Comparison of ENCODE assay signal across 16 cellular contexts in the genomic region with DNA sequence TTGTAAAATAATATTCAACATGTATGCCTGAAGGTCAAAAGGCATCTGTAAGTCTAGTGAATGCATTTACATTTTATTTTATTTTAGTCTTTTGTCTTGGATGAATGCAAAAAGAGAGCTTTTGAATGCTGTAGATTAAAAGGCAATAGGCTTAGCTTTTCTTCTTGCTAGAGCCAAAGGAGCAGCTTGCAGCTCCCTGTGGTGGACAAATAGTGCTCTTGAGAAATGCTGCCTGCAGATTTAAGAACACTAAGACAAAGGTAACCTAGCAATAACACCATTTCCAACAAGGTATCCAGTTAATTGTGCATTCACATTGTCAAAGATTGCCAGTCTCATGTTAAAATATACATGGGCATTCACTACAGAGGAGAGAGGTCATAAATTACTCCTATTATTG.
DNase-seq lines count a peak whose midpoint lies in the region; ATAC-seq and TF ChIP-seq lines count a peak whose summit lies in the region.
"Had no signal": no experiment of that assay in that cellular context is flagged by ENCODE, and none has a peak within 500 bp of the region (broad histone marks: within the 10 kb centered on the region; RNA-seq: fewer than 3 reads in every experiment).

No MANE protein-coding gene starts in this region.

- H3K79me2 ChIP-seq in GM23338 (replicated peaks; ENCODE audit: insufficient read depth): no peaks in the 10 kb centered on the region

- H3K4me1 Mint-ChIP-seq in GM23338 (peaks cover 2% of the 10 kb centered on the region; the same call in 2 of the 3 replicates), nephron (peaks cover 26% of the 10 kb centered on the region)

- no peaks in the 10 kb centered on the region for H3K27me3 ChIP-seq in GM23338 (ENCODE audit: insufficient read depth)
- no peaks in the 10 kb centered on the region for H3K27me3 ChIP-seq in brain microvascular endothelial cell (replicated peaks)
- no peaks in the 10 kb centered on the region for H3K27me3 ChIP-seq in prostate gland (replicated peaks; ENCODE audit: insufficient read depth)
- H3K27me3 ChIP-seq: SJSA1 had no signal

- H3K4me3 Mint-ChIP-seq in GM23338 (no peak overlapping the region), nephron (no peak overlapping the region)

- DNase-seq in GM23338 (ENCODE audit: low spot score): peak; percentile 1
- peak; percentile 58 to 62 for DNase-seq in NCI-H187 (lab: John Stamatoyannopoulos, UW)
- DNase-seq in NCI-H345 (lab: John Stamatoyannopoulos, UW): peak; percentile 76
- DNase-seq in brain microvascular endothelial cell: no peak
- DNase-seq in inferior parietal cortex (ENCODE audit: extremely low spot score): no peak
- DNase-seq in prostate gland (ENCODE audit: low spot score): no peak
- DNase-seq: EL, GF-D8, IMR-90, NCI-H510A treated with DMSO at 0.1 percent for 48 hours, OCI-M1, T-helper 1 cell had no signal

- H3K36me3 ChIP-seq in GM23338 (ENCODE audit: insufficient read depth) (no peaks in the 10 kb centered on the region), brain microvascular endothelial cell (replicated peaks) (no peaks in the 10 kb centered on the region), prostate gland (no peaks in the 10 kb centered on the region)
- H3K36me3 ChIP-seq: SJSA1 had no signal

- no peak for TF ChIP-seq POLR2A in prostate gland (IDR thresholded peaks at IDR 0.05)

- H3K27me3 Mint-ChIP-seq in GM23338 (ENCODE audit: insufficient read depth, low read depth, poor library complexity) (no peaks in the 10 kb centered on the region), nephron (ENCODE audit: low read depth) (no peaks in the 10 kb centered on the region)

- H3K27ac Mint-ChIP-seq in GM23338 (no peak overlapping the region), nephron (peak overlapping the region in 2 of 3 experiments; percentile 2 to 28)

- in situ Hi-C loops in brain microvascular endothelial cell (cut with HindIII; ENCODE audit: low pct_ligation_motif_present, low sequenced_read_pairs): no loop called here

- H3K36me3 Mint-ChIP-seq in GM23338 (ENCODE audit: low read depth): peaks cover 14% of the 10 kb centered on the region; the same call in 2 of the 3 replicates
- no peaks in the 10 kb centered on the region for H3K36me3 Mint-ChIP-seq in nephron (ENCODE audit: low read depth)

- H3K9me3 Mint-ChIP-seq in GM23338: peaks cover 12% of the 10 kb centered on the region; the same call in 2 of the 3 replicates
- H3K9me3 Mint-ChIP-seq in nephron: peaks cover 3% of the 10 kb centered on the region

- no peak for ATAC-seq in GM23338

- H4K20me1 ChIP-seq in GM23338 (replicated peaks; ENCODE audit: insufficient read depth): no peaks in the 10 kb centered on the region

- no peaks in the 10 kb centered on the region for H3K9me3 ChIP-seq in prostate gland
- H3K9me3 ChIP-seq: SJSA1 had no signal

- no peaks in the 10 kb centered on the region for H3F3A ChIP-seq in GM23338 (replicated peaks; ENCODE audit: low read depth)

- no peak for TF ChIP-seq CTCF in GM23338 (conservative IDR thresholded peaks at IDR 0.05; ENCODE audit: low read depth in 2 of 2)
- TF ChIP-seq CTCF in nephron (IDR thresholded peaks at IDR 0.05; ENCODE audit: unreplicated experiment in 3 of 3): no peak
- no peak for TF ChIP-seq CTCF in brain microvascular endothelial cell (IDR thresholded peaks at IDR 0.05; ENCODE audit: low read depth, low read length, missing control alignments)
- no peak for TF ChIP-seq CTCF in prostate gland (IDR thresholded peaks at IDR 0.05)

- H3K4me2 ChIP-seq in GM23338: no peak overlapping the region
- H3K4me2 ChIP-seq: KMS-11 had no signal

- no peak overlapping the region for H3K27ac ChIP-seq in GM23338 (ENCODE audit: low read depth)
- H3K27ac ChIP-seq in brain microvascular endothelial cell: no peak overlapping the region
- no peak overlapping the region for H3K27ac ChIP-seq in prostate gland
- H3K27ac ChIP-seq: C4-2B, KMS-11, SJSA1 had no signal

- H3K4me3 ChIP-seq in GM23338 (no peak overlapping the region), brain microvascular endothelial cell (ENCODE audit: low read depth, low read length) (no peak overlapping the region), prostate gland (no peak overlapping the region)
- H3K4me3 ChIP-seq: SJSA1 had no signal

- intact Hi-C loops in prostate gland (cut with DNase I): no loop called here

- peaks cover 4% of the 10 kb centered on the region; the same call in 1 of the 2 replicates for H3K4me1 ChIP-seq in GM23338 (ENCODE audit: insufficient read depth)
- no peaks in the 10 kb centered on the region for H3K4me1 ChIP-seq in prostate gland (replicated peaks)
- H3K4me1 ChIP-seq: SJSA1 had no signal

- peak overlapping the region; percentile 69; the same call in 1 of the 2 replicates for H2AFZ ChIP-seq in GM23338

- no peaks in the 10 kb centered on the region for H3K9me2 ChIP-seq in GM23338 (ENCODE audit: insufficient read depth)

TF ChIP-seq in GM23338, 12 proteins besides CTCF, POLR2A, EP300 and RAD21 (continues in another document):
- TF ChIP-seq CREB1 (CRISPR knock-in tag; IDR thresholded peaks at IDR 0.05; ENCODE audit: low read depth) (no peak), STAT1 (IDR thresholded peaks at IDR 0.05; ENCODE audit: unreplicated experiment) (no peak), POLR2AphosphoS5 (IDR thresholded peaks at IDR 0.05; ENCODE audit: low read depth) (no peak), EZH2 (IDR thresholded peaks at IDR 0.05; ENCODE audit: low read depth, unreplicated experiment) (no peak), EZH2phosphoT487 (IDR thresholded peaks at IDR 0.05; ENCODE audit: unreplicated experiment) (no peak)
- TF ChIP-seq, protein P1, sequence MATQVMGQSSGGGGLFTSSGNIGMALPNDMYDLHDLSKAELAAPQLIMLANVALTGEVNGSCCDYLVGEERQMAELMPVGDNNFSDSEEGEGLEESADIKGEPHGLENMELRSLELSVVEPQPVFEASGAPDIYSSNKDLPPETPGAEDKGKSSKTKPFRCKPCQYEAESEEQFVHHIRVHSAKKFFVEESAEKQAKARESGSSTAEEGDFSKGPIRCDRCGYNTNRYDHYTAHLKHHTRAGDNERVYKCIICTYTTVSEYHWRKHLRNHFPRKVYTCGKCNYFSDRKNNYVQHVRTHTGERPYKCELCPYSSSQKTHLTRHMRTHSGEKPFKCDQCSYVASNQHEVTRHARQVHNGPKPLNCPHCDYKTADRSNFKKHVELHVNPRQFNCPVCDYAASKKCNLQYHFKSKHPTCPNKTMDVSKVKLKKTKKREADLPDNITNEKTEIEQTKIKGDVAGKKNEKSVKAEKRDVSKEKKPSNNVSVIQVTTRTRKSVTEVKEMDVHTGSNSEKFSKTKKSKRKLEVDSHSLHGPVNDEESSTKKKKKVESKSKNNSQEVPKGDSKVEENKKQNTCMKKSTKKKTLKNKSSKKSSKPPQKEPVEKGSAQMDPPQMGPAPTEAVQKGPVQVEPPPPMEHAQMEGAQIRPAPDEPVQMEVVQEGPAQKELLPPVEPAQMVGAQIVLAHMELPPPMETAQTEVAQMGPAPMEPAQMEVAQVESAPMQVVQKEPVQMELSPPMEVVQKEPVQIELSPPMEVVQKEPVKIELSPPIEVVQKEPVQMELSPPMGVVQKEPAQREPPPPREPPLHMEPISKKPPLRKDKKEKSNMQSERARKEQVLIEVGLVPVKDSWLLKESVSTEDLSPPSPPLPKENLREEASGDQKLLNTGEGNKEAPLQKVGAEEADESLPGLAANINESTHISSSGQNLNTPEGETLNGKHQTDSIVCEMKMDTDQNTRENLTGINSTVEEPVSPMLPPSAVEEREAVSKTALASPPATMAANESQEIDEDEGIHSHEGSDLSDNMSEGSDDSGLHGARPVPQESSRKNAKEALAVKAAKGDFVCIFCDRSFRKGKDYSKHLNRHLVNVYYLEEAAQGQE (IDR thresholded peaks at IDR 0.05; ENCODE audit: unreplicated experiment): no peak

Comparison
In these comparisons a context has a peak if more than half of its experiments do, and no peak if none do; other contexts are left out.
1. DNase-seq: peak in GM23338 (single experiment), NCI-H187 (2 of 2) and NCI-H345 (single experiment); none in brain microvascular endothelial cell (single experiment), inferior parietal cortex (single experiment) and prostate gland (single experiment).